Comparison of ENCODE assay signal across 8 cellular contexts in the genomic region with DNA sequence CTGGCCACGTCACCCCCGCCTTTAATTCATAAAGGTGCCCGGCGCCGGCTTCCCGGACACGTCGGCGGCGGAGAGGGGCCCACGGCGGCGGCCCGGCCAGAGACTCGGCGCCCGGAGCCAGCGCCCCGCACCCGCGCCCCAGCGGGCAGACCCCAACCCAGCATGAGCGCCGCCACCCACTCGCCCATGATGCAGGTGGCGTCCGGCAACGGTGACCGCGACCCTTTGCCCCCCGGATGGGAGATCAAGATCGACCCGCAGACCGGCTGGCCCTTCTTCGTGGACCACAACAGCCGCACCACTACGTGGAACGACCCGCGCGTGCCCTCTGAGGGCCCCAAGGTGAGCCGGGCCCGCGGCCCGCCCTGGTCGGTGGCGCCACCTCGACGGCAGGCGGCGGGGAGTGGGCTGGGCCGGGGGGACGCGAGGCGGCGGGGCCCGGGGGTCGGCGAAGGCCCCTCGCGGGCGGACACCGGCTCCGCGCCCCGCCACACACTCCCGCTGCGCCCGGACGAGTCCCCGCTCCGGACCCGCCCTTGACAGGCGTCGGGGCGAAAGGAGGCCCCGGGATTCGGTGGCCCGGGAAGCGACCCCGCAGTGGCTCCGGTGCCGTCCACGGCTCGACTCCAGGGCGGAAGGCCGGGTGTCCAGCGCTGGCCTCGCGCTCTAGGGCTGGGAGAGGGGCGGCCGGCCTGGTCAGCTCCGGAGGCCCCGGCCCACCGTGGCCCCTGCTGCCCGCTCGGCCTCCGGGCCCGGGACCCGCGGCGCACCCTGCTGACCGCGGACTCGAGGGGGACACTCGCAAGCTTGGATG. TPM values are rescaled to one million over a fixed set of nuclear protein-coding genes. Genes with fewer than 3 reads are reported as not detected.
DNase-seq lines count a peak whose midpoint lies in the region; ATAC-seq and TF ChIP-seq lines count a peak whose summit lies in the region.

No MANE protein-coding gene starts in this region.

- ATAC-seq in HG03354 (IDR thresholded peaks at IDR 0.05; ENCODE audit: poor library complexity, severe bottlenecking, unreplicated experiment) (peak; percentile 16), psoas muscle (peak; percentile 5 to 26 (median 15)), GM18907 (IDR thresholded peaks at IDR 0.05; ENCODE audit: unreplicated experiment) (no peak)

- H3K4me1 ChIP-seq in psoas muscle: peaks cover 21% of the 10 kb centered on the region

- H3K27me3 ChIP-seq in psoas muscle (ENCODE audit: insufficient read depth in 3 of 3, low read length in 2 of 3): no peaks in the 10 kb centered on the region

- no peaks in the 10 kb centered on the region for H3K27me3 Mint-ChIP-seq in activated T-helper 1 cell treated with anti-CD3 and anti-CD28 coated beads, Interleukin-12 subunit alpha, Interleukin-12 subunit beta, Interleukin-2, Interleukin-4 antibody, amounts not matched to agents 30 ng/mL and 10 ng/mL and 1 ng/mL, durations not matched to agents 14 hours and 24 hours and 36 hours (ENCODE audit: insufficient read depth)
- no peaks in the 10 kb centered on the region for H3K27me3 Mint-ChIP-seq in glutamatergic neuron (ENCODE audit: unreplicated experiment)

- TF ChIP-seq CTCF in glutamatergic neuron (IDR thresholded peaks at IDR 0.05; ENCODE audit: partially characterized antibody, unreplicated experiment) (no peak), psoas muscle (IDR thresholded peaks at IDR 0.05) (peak; percentile 16)

- H3K27ac Mint-ChIP-seq in activated T-helper 1 cell treated with anti-CD3 and anti-CD28 coated beads, Interleukin-12 subunit alpha, Interleukin-12 subunit beta, Interleukin-2, Interleukin-4 antibody, amounts not matched to agents 30 ng/mL and 10 ng/mL and 1 ng/mL, durations not matched to agents 14 hours and 24 hours and 36 hours: peak overlapping the region; percentile 91
- no peak overlapping the region for H3K27ac Mint-ChIP-seq in glutamatergic neuron (ENCODE audit: unreplicated experiment)

- peaks cover 10% of the 10 kb centered on the region for H3K36me3 Mint-ChIP-seq in activated T-helper 1 cell treated with anti-CD3 and anti-CD28 coated beads, Interleukin-12 subunit alpha, Interleukin-12 subunit beta, Interleukin-2, Interleukin-4 antibody, amounts not matched to agents 30 ng/mL and 10 ng/mL and 1 ng/mL, durations not matched to agents 14 hours and 24 hours and 36 hours (ENCODE audit: low read depth)
- peaks cover 4% of the 10 kb centered on the region for H3K36me3 Mint-ChIP-seq in glutamatergic neuron (ENCODE audit: unreplicated experiment)

- peak overlapping the region; percentile 99 for H3K27ac ChIP-seq in psoas muscle

- H3K4me3 Mint-ChIP-seq in activated T-helper 1 cell treated with anti-CD3 and anti-CD28 coated beads, Interleukin-12 subunit alpha, Interleukin-12 subunit beta, Interleukin-2, Interleukin-4 antibody, amounts not matched to agents 30 ng/mL and 10 ng/mL and 1 ng/mL, durations not matched to agents 14 hours and 24 hours and 36 hours: peak overlapping the region; percentile 92
- peak overlapping the region; percentile 84 for H3K4me3 Mint-ChIP-seq in glutamatergic neuron (ENCODE audit: unreplicated experiment)

- peaks cover 0 to 19% of the 10 kb centered on the region in 2 donors for H3K36me3 ChIP-seq in psoas muscle (ENCODE audit: insufficient read depth in 1 of 2, low read depth in 1 of 2)

- intact Hi-C loops in activated T-helper 1 cell treated with anti-CD3 and anti-CD28 coated beads, Interleukin-12 subunit alpha, Interleukin-12 subunit beta, Interleukin-2, Interleukin-4 antibody, amounts not matched to agents 30 ng/mL and 10 ng/mL and 1 ng/mL, durations not matched to agents 14 hours and 24 hours and 36 hours (cut with micrococcal nuclease): loop anchor here (1.0 to 10.0 kb wide), 10 partner anchors 54 to 571 kb away; a partner anchor contains a TSS
- intact Hi-C loops in psoas muscle (cut with DNase I): loop anchor here in 1 of 2 donors (2.0 to 5.0 kb wide), 4 partner anchors 17 to 54 kb away; a partner anchor contains a TSS

- WGBS in psoas muscle, 3 donors: 1% methylated on average over 62 to 106 of the region's 106 CpGs

- no peaks in the 10 kb centered on the region for H3K9me3 Mint-ChIP-seq in activated T-helper 1 cell treated with anti-CD3 and anti-CD28 coated beads, Interleukin-12 subunit alpha, Interleukin-12 subunit beta, Interleukin-2, Interleukin-4 antibody, amounts not matched to agents 30 ng/mL and 10 ng/mL and 1 ng/mL, durations not matched to agents 14 hours and 24 hours and 36 hours
- H3K9me3 Mint-ChIP-seq in glutamatergic neuron (ENCODE audit: unreplicated experiment): peaks cover 2% of the 10 kb centered on the region

- H3K4me3 ChIP-seq in psoas muscle: peak overlapping the region; percentile 86

- peak; percentile 72 for DNase-seq in activated effector memory CD4-positive, alpha-beta T cell treated with anti-CD3 and anti-CD28 coated beads, Interleukin-2, amount 50 U/mL, for 16 hours
- no peak for DNase-seq in activated effector memory CD4-positive, alpha-beta T cell treated with Interleukin-2 at 50 U/mL for 16 hours
- DNase-seq in activated T-helper 1 cell treated with anti-CD3 and anti-CD28 coated beads, Interleukin-12 subunit alpha, Interleukin-12 subunit beta, Interleukin-2, Interleukin-4 antibody, amounts not matched to agents 30 ng/mL and 10 ng/mL and 1 ng/mL, durations not matched to agents 14 hours and 24 hours and 36 hours (ENCODE audit: low spot score): no peak
- peak; percentile 59 for DNase-seq in glutamatergic neuron
- DNase-seq in psoas muscle: peak; percentile 49 to 61
- no peak for DNase-seq in occipital lobe (lab: John Stamatoyannopoulos, UW)

- H3K9me3 ChIP-seq in psoas muscle: no peaks in the 10 kb centered on the region

- H3K4me1 Mint-ChIP-seq in activated T-helper 1 cell treated with anti-CD3 and anti-CD28 coated beads, Interleukin-12 subunit alpha, Interleukin-12 subunit beta, Interleukin-2, Interleukin-4 antibody, amounts not matched to agents 30 ng/mL and 10 ng/mL and 1 ng/mL, durations not matched to agents 14 hours and 24 hours and 36 hours (ENCODE audit: low read depth): peaks cover 58% of the 10 kb centered on the region
- H3K4me1 Mint-ChIP-seq in glutamatergic neuron (ENCODE audit: low read depth, unreplicated experiment): peaks cover 26% of the 10 kb centered on the region

RNA-seq across cellular contexts. Expression of a gene that starts 0.5 kb away (rescaled TPM):
- total RNA-seq in activated T-helper 1 cell treated with anti-CD3 and anti-CD28 coated beads, Interleukin-12 subunit alpha, Interleukin-12 subunit beta, Interleukin-2, Interleukin-4 antibody, amounts not matched to agents 30 ng/mL and 10 ng/mL and 1 ng/mL, durations not matched to agents 14 hours and 24 hours and 36 hours: 30.4 and 30.5 TPM in 2 replicates
- total RNA-seq in glutamatergic neuron (ENCODE audit: unreplicated experiment) (15.7 TPM), psoas muscle (100 to 1,000 TPM; 354 to 855 (median 486) TPM), occipital lobe (0.78 TPM)
- 100 to 1,000 TPM; 283 to 571 (median 364) TPM for polyA plus RNA-seq in psoas muscle

RNA-seq across cellular contexts. Expression of a gene that starts 55.0 kb away (rescaled TPM):
- 192 and 195 TPM in 2 replicates for total RNA-seq in activated T-helper 1 cell treated with anti-CD3 and anti-CD28 coated beads, Interleukin-12 subunit alpha, Interleukin-12 subunit beta, Interleukin-2, Interleukin-4 antibody, amounts not matched to agents 30 ng/mL and 10 ng/mL and 1 ng/mL, durations not matched to agents 14 hours and 24 hours and 36 hours
- total RNA-seq in glutamatergic neuron (ENCODE audit: unreplicated experiment) (216 TPM), psoas muscle (100 to 1,000 TPM in 1 of 4 donors, 10 to 100 TPM in 3; 57.7 to 106 (median 81.8) TPM), occipital lobe (58.8 TPM)
- polyA plus RNA-seq in psoas muscle: 10 to 100 TPM; 38.2 to 92.6 (median 54.5) TPM

Comparison
In these comparisons a context has a peak if more than half of its experiments do, and no peak if none do; other contexts are left out.
1. DNase-seq: peak in activated effector memory CD4-positive, alpha-beta T cell treated with anti-CD3 and anti-CD28 coated beads, Interleukin-2, amount 50 U/mL, for 16 hours (single experiment), glutamatergic neuron (single experiment) and psoas muscle (2 of 2); none in activated effector memory CD4-positive, alpha-beta T cell treated with Interleukin-2 at 50 U/mL for 16 hours (single experiment), activated T-helper 1 cell treated with anti-CD3 and anti-CD28 coated beads, Interleukin-12 subunit alpha, Interleukin-12 subunit beta, Interleukin-2, Interleukin-4 antibody, amounts not matched to agents 30 ng/mL and 10 ng/mL and 1 ng/mL, durations not matched to agents 14 hours and 24 hours and 36 hours (single experiment) and occipital lobe (single experiment).
2. RNA of a gene that starts 0.5 kb away (total RNA-seq): 354 to 855 TPM in psoas muscle; 30.4 to 30.5 TPM in activated T-helper 1 cell treated with anti-CD3 and anti-CD28 coated beads, Interleukin-12 subunit alpha, Interleukin-12 subunit beta, Interleukin-2, Interleukin-4 antibody, amounts not matched to agents 30 ng/mL and 10 ng/mL and 1 ng/mL, durations not matched to agents 14 hours and 24 hours and 36 hours, 15.7 TPM in glutamatergic neuron (single experiment) and 0.78 TPM in occipital lobe (single experiment); every median in the first group is over 10 times any median in the second.